Comparison of ENCODE assay signal across 22 cellular contexts in the genomic region with DNA sequence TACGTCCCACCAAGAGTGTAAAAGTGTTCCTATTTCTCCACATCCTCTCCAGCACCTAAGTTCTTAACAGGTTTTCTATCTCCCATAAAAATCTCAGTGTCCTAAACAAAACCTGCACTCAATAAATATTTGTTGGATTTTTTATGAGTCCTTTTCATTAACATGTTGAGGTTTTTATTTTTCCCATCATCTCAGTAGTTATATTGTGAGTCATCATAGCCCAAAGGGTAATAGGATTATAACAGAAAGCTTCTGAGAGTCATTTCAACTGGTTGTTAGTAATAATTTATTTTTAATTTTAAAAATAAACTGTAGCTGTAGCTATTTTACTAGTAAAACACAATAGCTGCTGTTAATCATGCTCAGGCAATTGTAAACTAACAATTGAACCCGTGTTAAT.
"Had no signal": no experiment of that assay in that cellular context is flagged by ENCODE, and none has a peak within 500 bp of the region (broad histone marks: within the 10 kb centered on the region; RNA-seq: fewer than 3 reads in every experiment).

No MANE protein-coding gene starts in this region.

- H3K27ac ChIP-seq: adrenal gland had no signal

- H3K9me3 ChIP-seq: adrenal gland had no signal

- H3K9me3 Mint-ChIP-seq: T-helper 1 cell treated with Interleukin-12 subunit alpha and Interleukin-12 subunit beta and Interleukin-4 antibody, amounts not matched to agents 30 μg/mL and 1 μg/mL, for 36 hours; WTC11 had no signal

- H3K4me3 Mint-ChIP-seq: activated CD8-positive, alpha-beta T cell treated with anti-CD3 and anti-CD28 coated beads, Interleukin-2, amount 10 ng/mL, durations not matched to agents 7 days and 5 days; activated naive CD8-positive, alpha-beta T cell treated with anti-CD3 and anti-CD28 coated beads, Interleukin-2, amount 10 ng/mL, durations not matched to agents 7 days and 5 days; T-helper 1 cell treated with Interleukin-12 subunit alpha and Interleukin-12 subunit beta and Interleukin-4 antibody, amounts not matched to agents 30 μg/mL and 1 μg/mL, for 36 hours; WTC11 had no signal

- H3K4me1 Mint-ChIP-seq: activated naive CD8-positive, alpha-beta T cell treated with anti-CD3 and anti-CD28 coated beads, Interleukin-2, amount 10 ng/mL, durations not matched to agents 7 days and 5 days; WTC11 had no signal

- H3K27ac Mint-ChIP-seq: activated CD8-positive, alpha-beta T cell treated with anti-CD3 and anti-CD28 coated beads, Interleukin-2, amount 10 ng/mL, durations not matched to agents 7 days and 5 days; activated naive CD8-positive, alpha-beta T cell treated with anti-CD3 and anti-CD28 coated beads, Interleukin-2, amount 10 ng/mL, durations not matched to agents 7 days and 5 days; T-helper 1 cell treated with Interleukin-12 subunit alpha and Interleukin-12 subunit beta and Interleukin-4 antibody, amounts not matched to agents 30 μg/mL and 1 μg/mL, for 36 hours; WTC11 had no signal

- H3K36me3 Mint-ChIP-seq: activated naive CD8-positive, alpha-beta T cell treated with anti-CD3 and anti-CD28 coated beads, Interleukin-2, amount 10 ng/mL, durations not matched to agents 7 days and 5 days; WTC11 had no signal

- H3K4me1 ChIP-seq: adrenal gland had no signal

- H3K4me3 ChIP-seq: adrenal gland had no signal

- H3K27me3 ChIP-seq: adrenal gland had no signal

- ATAC-seq: activated CD8-positive, alpha-beta T cell treated with anti-CD3 and anti-CD28 coated beads, Interleukin-2, amount 10 ng/mL, durations not matched to agents 7 days and 5 days; WTC11 had no signal

- H3K36me3 ChIP-seq: adrenal gland had no signal

- DNase-seq: activated CD4-positive, alpha-beta T cell treated with anti-CD3 and anti-CD28 coated beads for 48 hours; activated CD4-positive, alpha-beta T cell treated with anti-CD3 and anti-CD28 coated beads, Interleukin-2, amount 50 U/mL, for 4 hours; activated CD4-positive, CD25-positive, alpha-beta regulatory T cell treated with anti-CD3 and anti-CD28 coated beads, Interleukin-2, amount 50 U/mL, for 72 hours; activated CD8-positive, alpha-beta memory T cell treated with anti-CD3 and anti-CD28 coated beads, Interleukin-2, amount 50 U/mL, for 48 hours; activated CD8-positive, alpha-beta T cell treated with anti-CD3 and anti-CD28 coated beads, Interleukin-2, amount 10 ng/mL, durations not matched to agents 7 days and 5 days; activated naive CD4-positive, alpha-beta T cell treated with anti-CD3 and anti-CD28 coated beads, Interleukin-2, amount 50 U/mL, for 16 hours; activated naive CD8-positive, alpha-beta T cell treated with anti-CD3 and anti-CD28 coated beads, Interleukin-2, amount 10 ng/mL, durations not matched to agents 7 days and 5 days; activated T-cell treated with anti-CD3 and anti-CD28 coated beads, Interleukin-2, amount 50 U/mL, for 1 hour; adrenal gland; anterior cingulate cortex; central memory CD4-positive, alpha-beta T cell; NCI-H1105 treated with DMSO at 0.1 percent for 48 hours; NCI-H1694; NCI-H2029 treated with DMSO at 0.1 percent for 48 hours; NCI-H345; NCI-H510A; NCI-H526 treated with DMSO at 0.1 percent for 48 hours; NCI-H82; SHP77 treated with DMSO at 0.1 percent for 48 hours; T-helper 9 cell had no signal
